Comparison of ENCODE assay signal across 1 cellular context in genomic region chr12:570237-570925, GRCh38.
TF ChIP-seq lines count a peak whose summit lies in the region.

No MANE protein-coding gene starts in this region.

TF ChIP-seq in HepG2, 621 proteins besides CTCF, POLR2A, EP300 and RAD21 (continued from another document and continues in another):
- TF ChIP-seq, protein P1, sequence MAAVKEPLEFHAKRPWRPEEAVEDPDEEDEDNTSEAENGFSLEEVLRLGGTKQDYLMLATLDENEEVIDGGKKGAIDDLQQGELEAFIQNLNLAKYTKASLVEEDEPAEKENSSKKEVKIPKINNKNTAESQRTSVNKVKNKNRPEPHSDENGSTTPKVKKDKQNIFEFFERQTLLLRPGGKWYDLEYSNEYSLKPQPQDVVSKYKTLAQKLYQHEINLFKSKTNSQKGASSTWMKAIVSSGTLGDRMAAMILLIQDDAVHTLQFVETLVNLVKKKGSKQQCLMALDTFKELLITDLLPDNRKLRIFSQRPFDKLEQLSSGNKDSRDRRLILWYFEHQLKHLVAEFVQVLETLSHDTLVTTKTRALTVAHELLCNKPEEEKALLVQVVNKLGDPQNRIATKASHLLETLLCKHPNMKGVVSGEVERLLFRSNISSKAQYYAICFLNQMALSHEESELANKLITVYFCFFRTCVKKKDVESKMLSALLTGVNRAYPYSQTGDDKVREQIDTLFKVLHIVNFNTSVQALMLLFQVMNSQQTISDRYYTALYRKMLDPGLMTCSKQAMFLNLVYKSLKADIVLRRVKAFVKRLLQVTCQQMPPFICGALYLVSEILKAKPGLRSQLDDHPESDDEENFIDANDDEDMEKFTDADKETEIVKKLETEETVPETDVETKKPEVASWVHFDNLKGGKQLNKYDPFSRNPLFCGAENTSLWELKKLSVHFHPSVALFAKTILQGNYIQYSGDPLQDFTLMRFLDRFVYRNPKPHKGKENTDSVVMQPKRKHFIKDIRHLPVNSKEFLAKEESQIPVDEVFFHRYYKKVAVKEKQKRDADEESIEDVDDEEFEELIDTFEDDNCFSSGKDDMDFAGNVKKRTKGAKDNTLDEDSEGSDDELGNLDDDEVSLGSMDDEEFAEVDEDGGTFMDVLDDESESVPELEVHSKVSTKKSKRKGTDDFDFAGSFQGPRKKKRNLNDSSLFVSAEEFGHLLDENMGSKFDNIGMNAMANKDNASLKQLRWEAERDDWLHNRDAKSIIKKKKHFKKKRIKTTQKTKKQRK (IDR thresholded peaks at IDR 0.05; ENCODE audit: low read length): no peak
- TF ChIP-seq ZBTB42 (CRISPR knock-in tag; IDR thresholded peaks at IDR 0.05): 0 out of 2 replicates have a peak, but pooled peaks have one; percentile 9
- peak; percentile 78 for TF ChIP-seq ZBTB7B (CRISPR knock-in tag; IDR thresholded peaks at IDR 0.05)
- no peak for TF ChIP-seq TOE1 (CRISPR knock-in tag; IDR thresholded peaks at IDR 0.05)
- TF ChIP-seq ZNF510 (CRISPR knock-in tag; IDR thresholded peaks at IDR 0.05; ENCODE audit: low read depth): no peak
- no peak; the same call in 1 of the 2 replicates for TF ChIP-seq ZNF280D (CRISPR knock-in tag; IDR thresholded peaks at IDR 0.05)
- TF ChIP-seq SNAPC2 (CRISPR knock-in tag; IDR thresholded peaks at IDR 0.05): peak; percentile 65; the same call in 1 of the 2 replicates
- TF ChIP-seq, protein P2, sequence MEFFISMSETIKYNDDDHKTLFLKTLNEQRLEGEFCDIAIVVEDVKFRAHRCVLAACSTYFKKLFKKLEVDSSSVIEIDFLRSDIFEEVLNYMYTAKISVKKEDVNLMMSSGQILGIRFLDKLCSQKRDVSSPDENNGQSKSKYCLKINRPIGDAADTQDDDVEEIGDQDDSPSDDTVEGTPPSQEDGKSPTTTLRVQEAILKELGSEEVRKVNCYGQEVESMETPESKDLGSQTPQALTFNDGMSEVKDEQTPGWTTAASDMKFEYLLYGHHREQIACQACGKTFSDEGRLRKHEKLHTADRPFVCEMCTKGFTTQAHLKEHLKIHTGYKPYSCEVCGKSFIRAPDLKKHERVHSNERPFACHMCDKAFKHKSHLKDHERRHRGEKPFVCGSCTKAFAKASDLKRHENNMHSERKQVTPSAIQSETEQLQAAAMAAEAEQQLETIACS (CRISPR knock-in tag; IDR thresholded peaks at IDR 0.05): no peak
- TF ChIP-seq SOX5 (CRISPR knock-in tag; IDR thresholded peaks at IDR 0.05; ENCODE audit: borderline replicate concordance): no peak
- no peak for TF ChIP-seq ZNF614 (CRISPR knock-in tag; IDR thresholded peaks at IDR 0.05; ENCODE audit: borderline replicate concordance)
- TF ChIP-seq ZNF101 (CRISPR knock-in tag; IDR thresholded peaks at IDR 0.05; ENCODE audit: borderline replicate concordance, low read depth): no peak
- no peak for TF ChIP-seq RNF2 (conservative IDR thresholded peaks at IDR 0.05; ENCODE audit: low read depth)
- TF ChIP-seq ZNF446 (CRISPR knock-in tag; IDR thresholded peaks at IDR 0.05): no peak
- no peak for TF ChIP-seq TFAP4 (IDR thresholded peaks at IDR 0.05; ENCODE audit: borderline replicate concordance, low read depth)
- TF ChIP-seq, protein P3, sequence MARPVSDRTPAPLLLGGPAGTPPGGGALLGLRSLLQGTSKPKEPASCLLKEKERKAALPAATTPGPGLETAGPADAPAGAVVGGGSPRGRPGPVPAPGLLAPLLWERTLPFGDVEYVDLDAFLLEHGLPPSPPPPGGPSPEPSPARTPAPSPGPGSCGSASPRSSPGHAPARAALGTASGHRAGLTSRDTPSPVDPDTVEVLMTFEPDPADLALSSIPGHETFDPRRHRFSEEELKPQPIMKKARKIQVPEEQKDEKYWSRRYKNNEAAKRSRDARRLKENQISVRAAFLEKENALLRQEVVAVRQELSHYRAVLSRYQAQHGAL (CRISPR knock-in tag; IDR thresholded peaks at IDR 0.05; ENCODE audit: not compliant biosample characterization): no peak
- TF ChIP-seq, protein P4, sequence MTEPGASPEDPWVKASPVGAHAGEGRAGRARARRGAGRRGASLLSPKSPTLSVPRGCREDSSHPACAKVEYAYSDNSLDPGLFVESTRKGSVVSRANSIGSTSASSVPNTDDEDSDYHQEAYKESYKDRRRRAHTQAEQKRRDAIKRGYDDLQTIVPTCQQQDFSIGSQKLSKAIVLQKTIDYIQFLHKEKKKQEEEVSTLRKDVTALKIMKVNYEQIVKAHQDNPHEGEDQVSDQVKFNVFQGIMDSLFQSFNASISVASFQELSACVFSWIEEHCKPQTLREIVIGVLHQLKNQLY (CRISPR knock-in tag; IDR thresholded peaks at IDR 0.05): no peak
- no peak for TF ChIP-seq ZNF557 (CRISPR knock-in tag; IDR thresholded peaks at IDR 0.05)
- peak; percentile 48; the same call in 1 of the 2 replicates for TF ChIP-seq PAX8 (CRISPR knock-in tag; IDR thresholded peaks at IDR 0.05; ENCODE audit: borderline replicate concordance)
- peak; percentile 41; the same call in 1 of the 2 replicates for TF ChIP-seq MEF2D (CRISPR knock-in tag; IDR thresholded peaks at IDR 0.05)
- TF ChIP-seq GABPB1 (CRISPR knock-in tag; IDR thresholded peaks at IDR 0.05): peak; percentile 61
- peak; percentile 19; the same call in 1 of the 2 replicates for TF ChIP-seq PPARG (CRISPR knock-in tag; conservative IDR thresholded peaks at IDR 0.05)
- TF ChIP-seq, protein P5, sequence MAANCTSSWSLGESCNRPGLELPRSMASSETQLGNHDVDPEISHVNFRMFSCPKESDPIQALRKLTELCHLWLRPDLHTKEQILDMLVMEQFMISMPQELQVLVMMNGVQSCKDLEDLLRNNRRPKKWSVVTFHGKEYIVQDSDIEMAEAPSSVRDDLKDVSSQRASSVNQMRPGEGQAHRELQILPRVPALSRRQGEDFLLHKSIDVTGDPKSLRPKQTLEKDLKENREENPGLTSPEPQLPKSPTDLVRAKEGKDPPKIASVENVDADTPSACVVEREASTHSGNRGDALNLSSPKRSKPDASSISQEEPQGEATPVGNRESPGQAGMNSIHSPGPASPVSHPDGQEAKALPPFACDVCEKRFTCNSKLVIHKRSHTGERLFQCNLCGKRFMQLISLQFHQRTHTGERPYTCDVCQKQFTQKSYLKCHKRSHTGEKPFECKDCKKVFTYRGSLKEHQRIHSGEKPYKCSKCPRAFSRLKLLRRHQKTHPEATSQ (CRISPR knock-in tag; IDR thresholded peaks at IDR 0.05; ENCODE audit: borderline replicate concordance): peak; percentile 21; the same call in 1 of the 2 replicates
- TF ChIP-seq YEATS2 (CRISPR knock-in tag; IDR thresholded peaks at IDR 0.05; ENCODE audit: borderline replicate concordance): peak; percentile 32; the same call in 1 of the 2 replicates
- TF ChIP-seq CERS6 (CRISPR knock-in tag; IDR thresholded peaks at IDR 0.05): no peak
- no peak for TF ChIP-seq LBX2 (CRISPR knock-in tag; IDR thresholded peaks at IDR 0.05; ENCODE audit: borderline replicate concordance)
- TF ChIP-seq EEA1 (CRISPR knock-in tag; IDR thresholded peaks at IDR 0.05; ENCODE audit: borderline replicate concordance): no peak; the same call in 1 of the 2 replicates
- no peak for TF ChIP-seq MIER2 (CRISPR knock-in tag; IDR thresholded peaks at IDR 0.05)
- TF ChIP-seq ZNF629 (CRISPR knock-in tag; conservative IDR thresholded peaks at IDR 0.05): no peak
- TF ChIP-seq LRRFIP1 (CRISPR knock-in tag; conservative IDR thresholded peaks at IDR 0.05): no peak
- no peak for TF ChIP-seq WIZ (CRISPR knock-in tag; IDR thresholded peaks at IDR 0.05)
- TF ChIP-seq ZNF7 (CRISPR knock-in tag; IDR thresholded peaks at IDR 0.05): no peak
- no peak for TF ChIP-seq KDM6A (CRISPR knock-in tag; IDR thresholded peaks at IDR 0.05; ENCODE audit: low read depth)
- TF ChIP-seq RBFOX2 (IDR thresholded peaks at IDR 0.05; ENCODE audit: low read depth, low read length): peak; percentile 79
- TF ChIP-seq DR1 (CRISPR knock-in tag; IDR thresholded peaks at IDR 0.05): no peak
- TF ChIP-seq PITX1 (CRISPR knock-in tag; IDR thresholded peaks at IDR 0.05): peak; percentile 18
- TF ChIP-seq ATF1 (CRISPR knock-in tag; IDR thresholded peaks at IDR 0.05): no peak
- no peak for TF ChIP-seq ZSCAN22 (CRISPR knock-in tag; IDR thresholded peaks at IDR 0.05)
- TF ChIP-seq, protein P6, sequence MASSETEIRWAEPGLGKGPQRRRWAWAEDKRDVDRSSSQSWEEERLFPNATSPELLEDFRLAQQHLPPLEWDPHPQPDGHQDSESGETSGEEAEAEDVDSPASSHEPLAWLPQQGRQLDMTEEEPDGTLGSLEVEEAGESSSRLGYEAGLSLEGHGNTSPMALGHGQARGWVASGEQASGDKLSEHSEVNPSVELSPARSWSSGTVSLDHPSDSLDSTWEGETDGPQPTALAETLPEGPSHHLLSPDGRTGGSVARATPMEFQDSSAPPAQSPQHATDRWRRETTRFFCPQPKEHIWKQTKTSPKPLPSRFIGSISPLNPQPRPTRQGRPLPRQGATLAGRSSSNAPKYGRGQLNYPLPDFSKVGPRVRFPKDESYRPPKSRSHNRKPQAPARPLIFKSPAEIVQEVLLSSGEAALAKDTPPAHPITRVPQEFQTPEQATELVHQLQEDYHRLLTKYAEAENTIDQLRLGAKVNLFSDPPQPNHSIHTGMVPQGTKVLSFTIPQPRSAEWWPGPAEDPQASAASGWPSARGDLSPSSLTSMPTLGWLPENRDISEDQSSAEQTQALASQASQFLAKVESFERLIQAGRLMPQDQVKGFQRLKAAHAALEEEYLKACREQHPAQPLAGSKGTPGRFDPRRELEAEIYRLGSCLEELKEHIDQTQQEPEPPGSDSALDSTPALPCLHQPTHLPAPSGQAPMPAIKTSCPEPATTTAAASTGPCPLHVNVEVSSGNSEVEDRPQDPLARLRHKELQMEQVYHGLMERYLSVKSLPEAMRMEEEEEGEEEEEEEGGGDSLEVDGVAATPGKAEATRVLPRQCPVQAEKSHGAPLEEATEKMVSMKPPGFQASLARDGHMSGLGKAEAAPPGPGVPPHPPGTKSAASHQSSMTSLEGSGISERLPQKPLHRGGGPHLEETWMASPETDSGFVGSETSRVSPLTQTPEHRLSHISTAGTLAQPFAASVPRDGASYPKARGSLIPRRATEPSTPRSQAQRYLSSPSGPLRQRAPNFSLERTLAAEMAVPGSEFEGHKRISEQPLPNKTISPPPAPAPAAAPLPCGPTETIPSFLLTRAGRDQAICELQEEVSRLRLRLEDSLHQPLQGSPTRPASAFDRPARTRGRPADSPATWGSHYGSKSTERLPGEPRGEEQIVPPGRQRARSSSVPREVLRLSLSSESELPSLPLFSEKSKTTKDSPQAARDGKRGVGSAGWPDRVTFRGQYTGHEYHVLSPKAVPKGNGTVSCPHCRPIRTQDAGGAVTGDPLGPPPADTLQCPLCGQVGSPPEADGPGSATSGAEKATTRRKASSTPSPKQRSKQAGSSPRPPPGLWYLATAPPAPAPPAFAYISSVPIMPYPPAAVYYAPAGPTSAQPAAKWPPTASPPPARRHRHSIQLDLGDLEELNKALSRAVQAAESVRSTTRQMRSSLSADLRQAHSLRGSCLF (CRISPR knock-in tag; IDR thresholded peaks at IDR 0.05; ENCODE audit: borderline replicate concordance): no peak
